23 cellular contexts compared by ENCODE assay signal in the genomic region with DNA sequence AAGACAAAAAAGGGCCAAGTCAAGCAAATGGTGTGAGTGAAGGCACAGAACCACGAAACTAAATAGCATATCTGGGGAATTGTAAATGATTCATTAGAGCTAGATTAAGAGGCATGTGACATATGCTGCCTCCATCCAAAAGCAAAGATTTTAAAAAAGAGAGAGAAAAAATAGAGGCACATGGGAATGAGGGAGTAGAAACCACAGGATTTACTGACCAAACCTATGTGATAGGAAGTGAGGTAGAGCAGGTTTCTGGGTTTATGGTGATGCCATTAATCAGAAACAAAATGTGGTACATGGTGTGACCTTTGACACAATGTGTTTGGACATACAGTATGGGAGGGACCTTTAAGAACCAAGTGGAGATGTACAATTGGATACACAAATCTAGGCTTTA. TPM values are rescaled to one million over a fixed set of nuclear protein-coding genes. Genes with fewer than 3 reads are reported as not detected.
DNase-seq lines count a peak whose midpoint lies in the region; ATAC-seq, FAIRE-seq and TF ChIP-seq lines count a peak whose summit lies in the region.
"Had no signal": no experiment of that assay in that cellular context is flagged by ENCODE, and none has a peak within 500 bp of the region (broad histone marks: within the 10 kb centered on the region; RNA-seq: fewer than 3 reads in every experiment).

No MANE protein-coding gene starts in this region.

- ATAC-seq in GM12878 = no peak
- no peak for ATAC-seq in GM21390 (IDR thresholded peaks at IDR 0.05; ENCODE audit: unreplicated experiment)
- no peak for ATAC-seq in effector memory CD8-positive, alpha-beta T cell (replicated peaks)
- ATAC-seq: GM23338, HCT116, Right ventricle myocardium inferior had no signal

- no peaks in the 10 kb centered on the region for H3K9me2 ChIP-seq in GM23248 (ENCODE audit: insufficient read depth)

- H3K4me2 ChIP-seq in GM23248 (ENCODE audit: unreplicated experiment) (peak overlapping the region; percentile 59), GM12878 (ENCODE audit: control insufficient read depth, insufficient read depth) (no peak overlapping the region), mesenchymal stem cell (ENCODE audit: low read length, poor library complexity, severe bottlenecking) (no peak overlapping the region), smooth muscle cell (peak overlapping the region; percentile 73)
- H3K4me2 ChIP-seq: GM23338 had no signal

- H3K9ac ChIP-seq in GM23248 = no peak overlapping the region
- no peak overlapping the region for H3K9ac ChIP-seq in GM12878 (ENCODE audit: control insufficient read depth, insufficient read depth, low read length)
- H3K9ac ChIP-seq in mesenchymal stem cell (ENCODE audit: low read length) = peak overlapping the region; percentile 50
- H3K9ac ChIP-seq in smooth muscle cell (ENCODE audit: low read depth) = peak overlapping the region; percentile 14
- H3K9ac ChIP-seq in endodermal cell (ENCODE audit: extremely low read depth, low read length, poor library complexity, severe bottlenecking) = no peak overlapping the region

- intact Hi-C loops in GM12878 (cut with micrococcal nuclease; ENCODE audit: unreplicated experiment) = no loop called here

- H3K79me1 ChIP-seq in mesenchymal stem cell (replicated peaks; ENCODE audit: low read length, poor library complexity, severe bottlenecking) = no peaks in the 10 kb centered on the region

- SMC1A ChIA-PET in GM12878 (lab: Charles Lee; ENCODE audit: uncharacterized antibody, unreplicated experiment) = no interaction called here

- H3K79me2 ChIP-seq in GM23248 (ENCODE audit: insufficient read depth) (no peaks in the 10 kb centered on the region), GM12878 (ENCODE audit: control insufficient read depth, insufficient read depth, low read length) (no peaks in the 10 kb centered on the region), smooth muscle cell (ENCODE audit: low read depth) (no peaks in the 10 kb centered on the region)

- no peak overlapping the region for H2BK12ac ChIP-seq in mesenchymal stem cell (ENCODE audit: low read length in 2 of 2)

- H3K27me3 Mint-ChIP-seq in effector memory CD8-positive, alpha-beta T cell = no peaks in the 10 kb centered on the region
- no peaks in the 10 kb centered on the region for H3K27me3 Mint-ChIP-seq in endodermal cell (ENCODE audit: insufficient read depth)

- peaks cover 42% of the 10 kb centered on the region for H3F3A ChIP-seq in GM23248 (ENCODE audit: insufficient read depth)
- peaks cover 24% of the 10 kb centered on the region for H3F3A ChIP-seq in smooth muscle cell (ENCODE audit: low read depth)

- no peak overlapping the region for H2AK5ac ChIP-seq in mesenchymal stem cell (ENCODE audit: low read length, severe bottlenecking)

- no peak overlapping the region for H2BK5ac ChIP-seq in mesenchymal stem cell (ENCODE audit: low read depth, low read length, poor library complexity, severe bottlenecking)

- no peak overlapping the region for H2AFZ ChIP-seq in GM23248
- H2AFZ ChIP-seq in GM12878 (ENCODE audit: control insufficient read depth, low read depth, low read length) = no peak overlapping the region
- H2AFZ ChIP-seq in mesenchymal stem cell (ENCODE audit: low read depth, low read length) = no peak overlapping the region
- H2AFZ ChIP-seq in smooth muscle cell (ENCODE audit: low read depth) = peak overlapping the region; percentile 5
- H2AFZ ChIP-seq: GM23338 had no signal

- no peak overlapping the region for H3K18ac ChIP-seq in mesenchymal stem cell (ENCODE audit: low read depth in 1 of 2, low read length in 2 of 2)

- H4K20me1 ChIP-seq in GM23248 (ENCODE audit: insufficient read depth) (no peaks in the 10 kb centered on the region), GM12878 (ENCODE audit: control insufficient read depth, insufficient read depth) (no peaks in the 10 kb centered on the region), smooth muscle cell (ENCODE audit: low read depth) (no peaks in the 10 kb centered on the region)

- peak; percentile 57 for FAIRE-seq in GM12878 (lab: Jason Lieb, UNC)
- FAIRE-seq: HTR-8/SVneo, RCC 7860 had no signal

- H3K9me3 ChIP-seq in GM23248 (ENCODE audit: low read depth) (no peaks in the 10 kb centered on the region), GM12878 (replicated peaks; ENCODE audit: control insufficient read depth, insufficient read depth, low read length) (no peaks in the 10 kb centered on the region; the same call in 2 of the 3 replicates), mesenchymal stem cell (ENCODE audit: control insufficient read depth, low read length) (no peaks in the 10 kb centered on the region), smooth muscle cell (replicated peaks; ENCODE audit: low read depth) (no peaks in the 10 kb centered on the region), endodermal cell (ENCODE audit: control insufficient read depth, low read length) (peaks cover 20% of the 10 kb centered on the region)

- no peak for TF ChIP-seq RAD21 in GM12878 (IDR thresholded peaks at IDR 0.05; ENCODE audit: insufficient read depth, low read depth, low read length)

- no peak overlapping the region for H3K4me3 Mint-ChIP-seq in effector memory CD8-positive, alpha-beta T cell
- no peak overlapping the region for H3K4me3 Mint-ChIP-seq in endodermal cell
- H3K4me3 Mint-ChIP-seq: CD14-positive monocyte, GM23338 had no signal

- H3K36me3 ChIP-seq in GM23248 (ENCODE audit: low read depth) (0 out of 2 replicates have a peak, but pooled peaks cover under 1% of the 10 kb centered on the region), GM12878 (ENCODE audit: control insufficient read depth in 2 of 2, insufficient read depth in 2 of 2, low read length in 1 of 2) (no peaks in the 10 kb centered on the region), mesenchymal stem cell (ENCODE audit: control insufficient read depth in 1 of 2, insufficient read depth in 2 of 2, low read depth in 1 of 2, low read length in 2 of 2) (peaks cover 0 to 5% of the 10 kb centered on the region in 2 experiments), smooth muscle cell (ENCODE audit: low read depth) (no peaks in the 10 kb centered on the region), endodermal cell (ENCODE audit: control insufficient read depth, insufficient read depth, low read length) (peaks cover 6% of the 10 kb centered on the region)

- CTCF ChIA-PET in GM12878 (lab: Yijun Ruan, JAX) = interaction anchor here (0.8 to 3.6 kb wide), 6 partner anchors 9 to 136 kb away, joined by 3 to 11 read pairs (median 4); partner anchors contain the start of gene C1orf52

- H3K27me3 ChIP-seq in GM23248 (replicated peaks; ENCODE audit: insufficient read depth) (no peaks in the 10 kb centered on the region), GM12878 (replicated peaks in 1 of 2; ENCODE audit: control insufficient read depth in 2 of 2, insufficient read depth in 2 of 2, low read length in 1 of 2) (no peaks in the 10 kb centered on the region), mesenchymal stem cell (ENCODE audit: control insufficient read depth in 1 of 2, insufficient read depth in 1 of 2, low read length in 2 of 2) (no peaks in the 10 kb centered on the region), smooth muscle cell (ENCODE audit: low read depth) (no peaks in the 10 kb centered on the region), endodermal cell (ENCODE audit: control insufficient read depth, insufficient read depth, low read length, poor library complexity, severe bottlenecking) (no peaks in the 10 kb centered on the region)

- no peak for TF ChIP-seq EP300 in GM12878 (IDR thresholded peaks at IDR 0.05; ENCODE audit: borderline replicate concordance in 1 of 2, control insufficient read depth in 1 of 2, low read depth in 2 of 2, low read length in 2 of 2)

- H3K4me1 Mint-ChIP-seq in effector memory CD8-positive, alpha-beta T cell (ENCODE audit: low read depth in 2 of 2) = no peaks in the 10 kb centered on the region
- peaks cover 21% of the 10 kb centered on the region for H3K4me1 Mint-ChIP-seq in endodermal cell

- no peak overlapping the region for H4K8ac ChIP-seq in mesenchymal stem cell (ENCODE audit: low read length)

- no peak overlapping the region for H2BK120ac ChIP-seq in mesenchymal stem cell (ENCODE audit: low read depth, low read length)

- H3K27ac ChIP-seq in GM23248 (peak overlapping the region; percentile 47; the same call in 1 of the 2 replicates), GM12878 (ENCODE audit: control insufficient read depth, insufficient read depth) (no peak overlapping the region), mesenchymal stem cell (ENCODE audit: low read length, poor library complexity, severe bottlenecking) (no peak overlapping the region), smooth muscle cell (ENCODE audit: low read depth) (peak overlapping the region; percentile 90), endodermal cell (ENCODE audit: low read depth, low read length) (no peak overlapping the region)

- WGBS in GM23248 (ENCODE audit: low coverage in 1 of 2, low lambda C conversion rate in 2 of 2, missing lambda C conversion rate in 2 of 2), 2 experiments = 50 to 70% methylated on average over 1 of the region's 1 CpG
- WGBS in GM12878 (ENCODE audit: insufficient coverage, insufficient replicate concordance, low lambda C conversion rate, missing lambda C conversion rate) = 88% methylated on average over 1 of the region's 1 CpG
- WGBS in mesenchymal stem cell = 86% methylated on average over 1 of the region's 1 CpG
- WGBS in smooth muscle cell (ENCODE audit: low lambda C conversion rate) = 23% methylated on average over 1 of the region's 1 CpG
- 87 to 100% methylated on average over 1 of the region's 1 CpG for WGBS in endodermal cell (ENCODE audit: insufficient coverage in 1 of 2, insufficient read length in 1 of 2), 2 experiments

- H3K4me1 ChIP-seq in GM23248 (ENCODE audit: insufficient read depth) (peaks cover 34% of the 10 kb centered on the region), GM12878 (ENCODE audit: control insufficient read depth, insufficient read depth, low read length) (no peaks in the 10 kb centered on the region), mesenchymal stem cell (ENCODE audit: control insufficient read depth, insufficient read depth, low read depth, low read length) (peaks cover 2% of the 10 kb centered on the region), smooth muscle cell (ENCODE audit: low read depth) (peaks cover 30% of the 10 kb centered on the region), endodermal cell (ENCODE audit: control insufficient read depth, insufficient read depth, low read length) (peaks cover 9% of the 10 kb centered on the region)

- peaks cover 4% of the 10 kb centered on the region for H3K36me3 Mint-ChIP-seq in effector memory CD8-positive, alpha-beta T cell (ENCODE audit: insufficient read depth)
- peaks cover 19% of the 10 kb centered on the region for H3K36me3 Mint-ChIP-seq in endodermal cell (ENCODE audit: low read depth)

- no peak overlapping the region for H3K14ac ChIP-seq in mesenchymal stem cell (ENCODE audit: low read length in 2 of 2)

- H3K4ac ChIP-seq in mesenchymal stem cell (ENCODE audit: low read depth in 1 of 2, low read length in 2 of 2) = no peak overlapping the region

- TF ChIP-seq CTCF in GM12878 (IDR thresholded peaks at IDR 0.05 in 2 of 3, conservative IDR thresholded peaks at IDR 0.05 in 1 of 3; ENCODE audit: control insufficient read depth in 2 of 3, extremely low read depth in 1 of 3, insufficient read depth in 1 of 3, low read depth in 3 of 3, low read length in 3 of 3) (no peak), smooth muscle cell (IDR thresholded peaks at IDR 0.05; ENCODE audit: borderline replicate concordance, insufficient read depth, poor library complexity, severe bottlenecking) (no peak), endodermal cell (conservative IDR thresholded peaks at IDR 0.05) (no peak)

- no peak overlapping the region for H3K27ac Mint-ChIP-seq in effector memory CD8-positive, alpha-beta T cell
- H3K27ac Mint-ChIP-seq in endodermal cell = no peak overlapping the region
- H3K27ac Mint-ChIP-seq: CD14-positive monocyte, GM23338 had no signal

- RAD21 ChIA-PET in GM12878 (lab: Charles Lee; ENCODE audit: unreplicated experiment) = no interaction called here

- H3K23ac ChIP-seq in mesenchymal stem cell (ENCODE audit: low read length in 2 of 2) = no peak overlapping the region

- POLR2A ChIA-PET in GM12878 (lab: Charles Lee) = no interaction called here

- no peak overlapping the region for H4K91ac ChIP-seq in mesenchymal stem cell (ENCODE audit: low read length)

- H3K4me3 ChIP-seq in GM23248 = no peak overlapping the region
- no peak overlapping the region for H3K4me3 ChIP-seq in GM12878
- H3K4me3 ChIP-seq in mesenchymal stem cell (ENCODE audit: insufficient read depth in 1 of 2, low read depth in 1 of 2, low read length in 2 of 2) = no peak overlapping the region
- H3K4me3 ChIP-seq in smooth muscle cell = no peak overlapping the region
- H3K4me3 ChIP-seq in endodermal cell (ENCODE audit: low read length) = no peak overlapping the region
- H3K4me3 ChIP-seq: GM23338 had no signal

- no peaks in the 10 kb centered on the region for H3K9me3 Mint-ChIP-seq in effector memory CD8-positive, alpha-beta T cell
- H3K9me3 Mint-ChIP-seq in endodermal cell = peaks cover 28% of the 10 kb centered on the region

- in situ Hi-C loops in GM23248 (cut with MboI) = no loop called here
- in situ Hi-C loops in GM12878 (cut with MboI) = no loop called here

- no TSS peak for BruUV-seq in GM12878 (replicated peaks; lab: Mats Ljungman, UMichigan)

- no peak for DNase-seq in GM23248
- no peak for DNase-seq in GM12878 (ENCODE audit: low read depth, low spot score)
- DNase-seq in mesenchymal stem cell = no peak
- no peak for DNase-seq in smooth muscle cell (lab: John Stamatoyannopoulos, UW; ENCODE audit: unreplicated experiment)
- DNase-seq in effector memory CD8-positive, alpha-beta T cell = no peak
- DNase-seq in T-helper 1 cell = no peak
- DNase-seq in endodermal cell = no peak
- DNase-seq: 8988T, DND-41, MM.1S, NCI-H1092 treated with DMSO at 0.1 percent for 48 hours, NCI-H146, NCI-H2081, NCI-H2171 treated with DMSO at 0.1 percent for 48 hours, NCI-H748 treated with DMSO at 0.1 percent for 48 hours had no signal

- TF ChIP-seq POLR2A in GM12878 (IDR thresholded peaks at IDR 0.05; ENCODE audit: low read depth, low read length) = no peak

- no peak overlapping the region for H2BK15ac ChIP-seq in mesenchymal stem cell (ENCODE audit: low read depth, poor library complexity, severe bottlenecking)

RNA-seq across cellular contexts. Expression of gene C1orf52, which starts 13.6 kb away (rescaled TPM):
- 26.7 and 30.9 TPM in 2 replicates for total RNA-seq in GM23248 (2014; rRNA removed; shearing (Covaris generic))
- polyA plus RNA-seq in GM23248 (2016; fragmentation: Nextera tagmentation; extraction: Ambion mirVana) (72.4 and 76.4 TPM in 2 replicates), GM12878 (2011; rRNA removed) (22.9 and 34.8 TPM in 2 replicates), GM12878 (2014; fragmentation: Illumina TruSeq; extraction: Trizol) (12.8 and 15.1 TPM in 2 replicates), GM12878 (2014; fragmentation: Nextera tagmentation; extraction: Ambion mirVana) (10 to 100 TPM in 1 of 2 experiments, 1 to 10 TPM in 1; 9.4 to 17.1 TPM), GM12878 (2014; rRNA removed) (18.1 and 27.3 TPM in 2 replicates), GM12878 (2016; fragmentation: Nextera tagmentation; extraction: Ambion mirVana) (10 to 100 TPM; 37.6 to 39.5 TPM), smooth muscle cell (45.0 and 46.4 TPM in 2 replicates)
- 27.3 and 46.0 TPM in 2 replicates for total RNA-seq in GM12878 (2013; cell fraction: nucleolus; rRNA removed)
- total RNA-seq in GM12878 (2014; rRNA removed) (20.4 and 26.8 TPM in 2 replicates), GM12878 (2014; rRNA removed; fragmentation: Illumina TruSeq; extraction: Trizol) (16.4 and 16.6 TPM in 2 replicates), GM12878 (2021) (13.8 and 16.8 TPM in 2 replicates), smooth muscle cell (30.7 and 39.4 TPM in 2 replicates), endodermal cell (10 to 100 TPM; 41.0 to 42.9 TPM)
- polyA plus RNA-seq in GM12878 (2011; ENCODE audit: low read depth) = 8.3 TPM
- polyA plus RNA-seq in GM12878 (2011; cell fraction: cytosol; rRNA removed) = 15.5 and 23.5 TPM in 2 replicates
- polyA plus RNA-seq in GM12878 (2011; cell fraction: nucleus; rRNA removed) = 29.2 and 30.7 TPM in 2 replicates
- polyA plus RNA-seq in GM12878 (2012) = 18.7 and 19.6 TPM in 2 replicates
- polyA minus RNA-seq in GM12878 (2011; rRNA and poly(A)+ RNA removed) = 6.2 and 15.9 TPM in 2 replicates
- polyA minus RNA-seq in GM12878 (2011; cell fraction: cytosol; rRNA and poly(A)+ RNA removed) = 5.6 and 14.2 TPM in 2 replicates
- polyA minus RNA-seq in GM12878 (2011; cell fraction: nucleus; rRNA and poly(A)+ RNA removed) = 10.6 and 15.5 TPM in 2 replicates
- 25.2 TPM for polyA plus RNA-seq in mesenchymal stem cell (2013, experiment 1 of 2)
- polyA plus RNA-seq in mesenchymal stem cell (2013, experiment 2 of 2) = 25.7 TPM
- polyA plus RNA-seq in endodermal cell (2013, experiment 1 of 2) = 41.1 TPM
- polyA plus RNA-seq in endodermal cell (2013, experiment 2 of 2) = 41.1 TPM

RNA-seq across cellular contexts. Expression of gene BCL10, which starts 30.5 kb away (rescaled TPM):
- 45.5 and 51.4 TPM in 2 replicates for total RNA-seq in GM23248 (2014; rRNA removed; shearing (Covaris generic))
- 70.7 and 74.2 TPM in 2 replicates for polyA plus RNA-seq in GM23248 (2016; fragmentation: Nextera tagmentation; extraction: Ambion mirVana)
- total RNA-seq in GM12878 (2013; cell fraction: nucleolus; rRNA removed) = 45.2 and 45.4 TPM in 2 replicates
- total RNA-seq in GM12878 (2014; rRNA removed) = 20.0 and 22.6 TPM in 2 replicates
- 21.7 and 23.7 TPM in 2 replicates for total RNA-seq in GM12878 (2014; rRNA removed; fragmentation: Illumina TruSeq; extraction: Trizol)
- 25.3 and 28.1 TPM in 2 replicates for total RNA-seq in GM12878 (2021)
- 8.6 TPM for polyA plus RNA-seq in GM12878 (2011; ENCODE audit: low read depth)
- polyA plus RNA-seq in GM12878 (2011; rRNA removed) = 17.8 and 22.3 TPM in 2 replicates
- 9.8 and 10.1 TPM in 2 replicates for polyA plus RNA-seq in GM12878 (2011; cell fraction: cytosol; rRNA removed)
- polyA plus RNA-seq in GM12878 (2011; cell fraction: nucleus; rRNA removed) = 8.8 TPM in 2 replicates
- 11.7 and 16.2 TPM in 2 replicates for polyA plus RNA-seq in GM12878 (2012)
- polyA plus RNA-seq in GM12878 (2014; fragmentation: Illumina TruSeq; extraction: Trizol) = 18.3 and 21.1 TPM in 2 replicates
- 10 to 100 TPM; 16.7 to 19.0 TPM for polyA plus RNA-seq in GM12878 (2014; fragmentation: Nextera tagmentation; extraction: Ambion mirVana)
- polyA plus RNA-seq in GM12878 (2014; rRNA removed) = 10.6 and 11.8 TPM in 2 replicates
- 10 to 100 TPM; 26.8 to 35.2 TPM for polyA plus RNA-seq in GM12878 (2016; fragmentation: Nextera tagmentation; extraction: Ambion mirVana)
- polyA minus RNA-seq in GM12878 (2011; rRNA and poly(A)+ RNA removed) = 28.8 and 29.7 TPM in 2 replicates
- polyA minus RNA-seq in GM12878 (2011; cell fraction: cytosol; rRNA and poly(A)+ RNA removed) = 12.2 and 12.8 TPM in 2 replicates
- 46.5 and 60.1 TPM in 2 replicates for polyA minus RNA-seq in GM12878 (2011; cell fraction: nucleus; rRNA and poly(A)+ RNA removed)
- 21.7 TPM for polyA plus RNA-seq in mesenchymal stem cell (2013, experiment 1 of 2)
- 22.6 TPM for polyA plus RNA-seq in mesenchymal stem cell (2013, experiment 2 of 2)
- total RNA-seq in smooth muscle cell = 34.3 and 41.4 TPM in 2 replicates
- 21.4 and 27.2 TPM in 2 replicates for polyA plus RNA-seq in smooth muscle cell
- 10 to 100 TPM; 21.3 to 22.6 TPM for total RNA-seq in endodermal cell
- 14.9 TPM for polyA plus RNA-seq in endodermal cell (2013, experiment 1 of 2)
- polyA plus RNA-seq in endodermal cell (2013, experiment 2 of 2) = 17.3 TPM

RNA-seq across cellular contexts. Expression of gene SYDE2, which starts 45.1 kb away (rescaled TPM):
- 4.8 and 6.7 TPM in 2 replicates for total RNA-seq in GM23248 (2014; rRNA removed; shearing (Covaris generic))
- polyA plus RNA-seq in GM23248 (2016; fragmentation: Nextera tagmentation; extraction: Ambion mirVana) (1.4 TPM in 2 replicates), GM12878 (2011; rRNA removed) (0.03 TPM in 1 of 2 replicates, not detected in the other), GM12878 (2014; fragmentation: Illumina TruSeq; extraction: Trizol) (1.8 and 2.5 TPM in 2 replicates), GM12878 (2014; fragmentation: Nextera tagmentation; extraction: Ambion mirVana) (under 1 TPM; 0.37 to 0.50 TPM), GM12878 (2014; rRNA removed) (1.2 and 1.3 TPM in 2 replicates), GM12878 (2016; fragmentation: Nextera tagmentation; extraction: Ambion mirVana) (1 to 10 TPM; 1.1 to 1.8 TPM), smooth muscle cell (4.6 and 4.9 TPM in 2 replicates)
- 0.15 TPM in 1 of 2 replicates, not detected in the other for total RNA-seq in GM12878 (2013; cell fraction: nucleolus; rRNA removed)
- total RNA-seq in GM12878 (2014; rRNA removed) (2.6 and 3.6 TPM in 2 replicates), GM12878 (2014; rRNA removed; fragmentation: Illumina TruSeq; extraction: Trizol) (4.1 and 4.6 TPM in 2 replicates), GM12878 (2021) (3.3 and 3.8 TPM in 2 replicates), smooth muscle cell (9.1 and 9.8 TPM in 2 replicates), endodermal cell (10 to 100 TPM; 11.0 to 14.1 TPM)
- polyA plus RNA-seq in GM12878 (2011; ENCODE audit: low read depth) = 0.26 TPM
- polyA plus RNA-seq in GM12878 (2011; cell fraction: cytosol; rRNA removed) = not detected in 2 replicates
- polyA plus RNA-seq in GM12878 (2011; cell fraction: nucleus; rRNA removed) = not detected in 2 replicates
- 0.55 and 0.86 TPM in 2 replicates for polyA plus RNA-seq in GM12878 (2012)
- polyA minus RNA-seq in GM12878 (2011; rRNA and poly(A)+ RNA removed) = not detected in 2 replicates
- polyA minus RNA-seq in GM12878 (2011; cell fraction: cytosol; rRNA and poly(A)+ RNA removed) = not detected in 2 replicates
- polyA minus RNA-seq in GM12878 (2011; cell fraction: nucleus; rRNA and poly(A)+ RNA removed) = 0.19 TPM in 1 of 2 replicates, not detected in the other
- 3.3 TPM for polyA plus RNA-seq in mesenchymal stem cell (2013, experiment 1 of 2)
- 3.5 TPM for polyA plus RNA-seq in mesenchymal stem cell (2013, experiment 2 of 2)
- 5.3 TPM for polyA plus RNA-seq in endodermal cell (2013, experiment 1 of 2)
- polyA plus RNA-seq in endodermal cell (2013, experiment 2 of 2) = 6.3 TPM
- total RNA-seq: OCI-LY7 had no signal
- polyA plus RNA-seq: CD14-positive monocyte had no signal

Comparison
In these comparisons a context has a peak if more than half of its experiments do, and no peak if none do; other contexts are left out.
1. H3K27ac ChIP-seq: peak in GM23248 (single experiment) and smooth muscle cell (single experiment); none in GM12878 (single experiment), mesenchymal stem cell (single experiment) and endodermal cell (single experiment).
2. H3K4me2 ChIP-seq: peak in GM23248 (single experiment) and smooth muscle cell (single experiment); none in GM12878 (single experiment) and mesenchymal stem cell (single experiment).
3. H3K9ac ChIP-seq: peak in mesenchymal stem cell (single experiment) and smooth muscle cell (single experiment); none in GM23248 (single experiment), GM12878 (single experiment) and endodermal cell (single experiment).